ENCODE assay signal across 8 cellular contexts in the genomic region with DNA sequence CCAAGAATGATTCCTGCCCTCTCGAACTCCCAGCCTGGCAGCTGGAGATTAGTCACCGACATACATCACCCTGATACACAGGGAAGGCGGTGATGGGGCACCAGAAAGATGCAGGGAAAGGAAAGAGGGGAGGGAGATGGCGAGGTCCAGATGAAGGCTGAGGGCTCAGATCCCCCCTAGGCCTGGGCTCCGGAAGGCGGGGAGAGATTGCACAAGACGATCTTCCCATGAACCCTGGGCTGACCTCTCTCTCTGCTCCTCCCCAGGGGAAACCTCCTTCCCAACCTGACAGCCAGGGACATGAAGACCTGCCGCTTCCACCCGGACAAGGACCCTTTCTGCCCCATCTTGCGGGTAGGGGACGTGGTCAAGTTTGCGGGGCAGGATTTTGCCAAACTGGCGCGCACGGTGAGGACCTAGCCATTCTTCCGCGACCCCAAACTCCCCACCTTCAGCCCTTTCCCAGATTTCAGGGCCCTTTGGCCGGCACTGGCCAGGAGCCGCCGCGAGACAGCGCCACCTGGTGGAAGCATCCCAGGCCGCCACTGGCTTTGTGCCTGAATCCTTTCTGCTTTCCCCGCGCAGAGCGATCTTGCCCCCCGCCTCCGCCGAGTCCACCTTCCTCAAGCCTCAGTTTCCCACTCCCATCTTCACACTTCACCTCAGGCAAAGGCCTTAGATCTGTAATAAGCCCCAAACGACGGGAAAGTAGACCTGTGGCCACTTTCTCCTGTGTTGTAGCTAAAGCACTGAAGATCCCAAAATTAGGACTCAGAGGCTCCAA. TPM values are rescaled to one million over a fixed set of nuclear protein-coding genes. Genes with fewer than 3 reads are reported as not detected.
DNase-seq lines count a peak whose midpoint lies in the region; ATAC-seq and TF ChIP-seq lines count a peak whose summit lies in the region.

No MANE protein-coding gene starts in this region.

- H3K4me1 ChIP-seq in CD8-positive, alpha-beta memory T cell (ENCODE audit: insufficient read depth, low read length): no peaks in the 10 kb centered on the region
- peaks cover 8% of the 10 kb centered on the region for H3K4me1 ChIP-seq in HUES48 (ENCODE audit: control insufficient read depth, insufficient read depth, low read length)

- DNase-seq in CD8-positive, alpha-beta memory T cell: peak; percentile 33 to 69 (median 54)
- DNase-seq in activated B cell treated with CpG ODN at 0.5 μM for 24 hours (peak; percentile 61), cardiac fibroblast (ENCODE audit: low read depth in 2 of 2) (peak; percentile 47 to 56), kidney glomerular epithelial cell (lab: John Stamatoyannopoulos, UW) (peak; percentile 5), cerebellar nuclear complex (lab: John Stamatoyannopoulos, UW) (no peak)
- peak; percentile 67 for DNase-seq in stimulated activated CD4-positive, alpha-beta T cell treated with anti-CD3 and anti-CD28 coated beads, Interleukin-4, amount 100 ng/mL, for 24 hours

- no peaks in the 10 kb centered on the region for H3K27me3 ChIP-seq in CD8-positive, alpha-beta memory T cell (ENCODE audit: insufficient read depth, low read length, poor library complexity, severe bottlenecking)
- peaks cover 10% of the 10 kb centered on the region; the same call in 1 of the 2 replicates for H3K27me3 ChIP-seq in HUES48 (ENCODE audit: control insufficient read depth, insufficient read depth, low read length)

- no peaks in the 10 kb centered on the region for H3K36me3 ChIP-seq in CD8-positive, alpha-beta memory T cell (ENCODE audit: insufficient read depth, low read length)
- H3K36me3 ChIP-seq in HUES48 (ENCODE audit: control insufficient read depth, insufficient read depth, low read length): no peaks in the 10 kb centered on the region

- H3K27ac Mint-ChIP-seq in CD8-positive, alpha-beta memory T cell: no peak overlapping the region
- no peak overlapping the region for H3K27ac Mint-ChIP-seq in activated B cell treated with CpG ODN at 0.5 μM for 24 hours

- intact Hi-C loops in activated B cell treated with CpG ODN at 0.5 μM for 24 hours (cut with micrococcal nuclease): loop anchor here (5.0 kb wide), 4 partner anchors 78 to 1438 kb away; a partner anchor contains a TSS

- H3K27ac ChIP-seq in CD8-positive, alpha-beta memory T cell (ENCODE audit: low read depth, low read length): no peak overlapping the region
- no peak overlapping the region for H3K27ac ChIP-seq in HUES48 (ENCODE audit: low read depth, low read length)

- H3K9me3 Mint-ChIP-seq in CD8-positive, alpha-beta memory T cell: peaks cover 0 to 4% (median 0%) of the 10 kb centered on the region in 5 donors
- H3K9me3 Mint-ChIP-seq in activated B cell treated with CpG ODN at 0.5 μM for 24 hours: peaks cover 5% of the 10 kb centered on the region

- no peak for TF ChIP-seq CTCF in activated B cell treated with CpG ODN at 0.5 μM for 24 hours (IDR thresholded peaks at IDR 0.05)
- peak; percentile 95 for TF ChIP-seq CTCF in cardiac fibroblast (IDR thresholded peaks at IDR 0.05; ENCODE audit: low read depth, low read length)

- ATAC-seq in activated B cell treated with CpG ODN at 0.5 μM for 24 hours (ENCODE audit: low read depth) (peak; percentile 59), GM21381 (IDR thresholded peaks at IDR 0.05; ENCODE audit: unreplicated experiment) (no peak)

- no peak overlapping the region for H3K9ac ChIP-seq in HUES48 (ENCODE audit: low read depth, low read length)

- H3K36me3 Mint-ChIP-seq in CD8-positive, alpha-beta memory T cell: peaks cover 0 to 2% (median 0%) of the 10 kb centered on the region in 3 donors
- no peaks in the 10 kb centered on the region for H3K36me3 Mint-ChIP-seq in activated B cell treated with CpG ODN at 0.5 μM for 24 hours (ENCODE audit: low read depth)

- POLR2A ChIA-PET in CD8-positive, alpha-beta memory T cell (lab: Charles Lee): no interaction called here
- POLR2A ChIA-PET in activated B cell treated with CpG ODN at 0.5 μM for 24 hours (lab: Charles Lee): interaction anchor here (0.7 kb wide), 1 partner anchor 711 kb away, joined by 4 read pairs; no protein-coding TSS in a partner anchor

- CTCF ChIA-PET in CD8-positive, alpha-beta memory T cell (lab: Charles Lee): interaction anchor here (0.7 to 2.3 kb wide), 10 partner anchors 11 to 546 kb away, joined by 3 to 14 read pairs (median 4); no protein-coding TSS in a partner anchor
- CTCF ChIA-PET in activated B cell treated with CpG ODN at 0.5 μM for 24 hours (lab: Charles Lee): interaction anchor here (0.6 to 1.6 kb wide), 3 partner anchors 177 to 467 kb away, joined by 3 to 4 read pairs (median 3); no protein-coding TSS in a partner anchor

- no peak overlapping the region for H3K4me3 ChIP-seq in CD8-positive, alpha-beta memory T cell (ENCODE audit: low read length)
- peak overlapping the region; percentile 54 for H3K4me3 ChIP-seq in HUES48 (ENCODE audit: low read depth, low read length)
- no peak overlapping the region for H3K4me3 ChIP-seq in cardiac fibroblast (replicated peaks in 1 of 2; ENCODE audit: low read depth in 2 of 2, low read length in 2 of 2)

- H3K4me3 Mint-ChIP-seq in CD8-positive, alpha-beta memory T cell: no peak overlapping the region
- H3K4me3 Mint-ChIP-seq in activated B cell treated with CpG ODN at 0.5 μM for 24 hours: no peak overlapping the region

- peaks cover 4 to 6% of the 10 kb centered on the region in 2 donors for H3K27me3 Mint-ChIP-seq in CD8-positive, alpha-beta memory T cell
- H3K27me3 Mint-ChIP-seq in activated B cell treated with CpG ODN at 0.5 μM for 24 hours: peaks cover 14% of the 10 kb centered on the region

- peaks cover 0 to 5% (median 3%) of the 10 kb centered on the region in 3 donors for H3K4me1 Mint-ChIP-seq in CD8-positive, alpha-beta memory T cell
- H3K4me1 Mint-ChIP-seq in activated B cell treated with CpG ODN at 0.5 μM for 24 hours: peaks cover 6% of the 10 kb centered on the region

- no peaks in the 10 kb centered on the region for H3K9me3 ChIP-seq in CD8-positive, alpha-beta memory T cell (ENCODE audit: low read length)
- H3K9me3 ChIP-seq in HUES48 (ENCODE audit: control insufficient read depth, insufficient read depth, low read length): no peaks in the 10 kb centered on the region

RNA-seq across cellular contexts. Expression of a gene that starts 11.5 kb away (rescaled TPM):
- not detected for total RNA-seq in CD8-positive, alpha-beta memory T cell
- not detected for polyA plus RNA-seq in CD8-positive, alpha-beta memory T cell
- total RNA-seq in activated B cell treated with CpG ODN at 0.5 μM for 24 hours: not detected in 2 replicates

RNA-seq across cellular contexts. Expression of a gene that starts 14.0 kb away (rescaled TPM):
- total RNA-seq in CD8-positive, alpha-beta memory T cell: 100 to 1,000 TPM; 308 to 314 TPM
- polyA plus RNA-seq in CD8-positive, alpha-beta memory T cell: 44.5 TPM
- 120 and 127 TPM in 2 replicates for total RNA-seq in activated B cell treated with CpG ODN at 0.5 μM for 24 hours

RNA-seq across cellular contexts. Expression of a gene that starts 24.9 kb away (rescaled TPM):
- total RNA-seq in CD8-positive, alpha-beta memory T cell: 1 to 10 TPM; 8.7 to 9.6 TPM
- 3.0 TPM for polyA plus RNA-seq in CD8-positive, alpha-beta memory T cell
- total RNA-seq in activated B cell treated with CpG ODN at 0.5 μM for 24 hours: 13.9 and 14.3 TPM in 2 replicates

RNA-seq across cellular contexts. Expression of a gene that starts 31.3 kb away (rescaled TPM):
- total RNA-seq in CD8-positive, alpha-beta memory T cell: not detected
- polyA plus RNA-seq in CD8-positive, alpha-beta memory T cell: not detected
- not detected in 2 replicates for total RNA-seq in activated B cell treated with CpG ODN at 0.5 μM for 24 hours

RNA-seq across cellular contexts. Expression of a gene that starts 40.8 kb away (rescaled TPM):
- under 1 TPM in 1 of 2 experiments, not detected in 1; 0.44 TPM for total RNA-seq in CD8-positive, alpha-beta memory T cell
- not detected for polyA plus RNA-seq in CD8-positive, alpha-beta memory T cell
- total RNA-seq in activated B cell treated with CpG ODN at 0.5 μM for 24 hours: 0.76 and 1.1 TPM in 2 replicates

Comparison
In these comparisons a context has a peak if more than half of its experiments do, and no peak if none do; other contexts are left out.
1. DNase-seq: peak in CD8-positive, alpha-beta memory T cell (5 of 5), activated B cell treated with CpG ODN at 0.5 μM for 24 hours (single experiment), cardiac fibroblast (2 of 2), kidney glomerular epithelial cell (single experiment) and stimulated activated CD4-positive, alpha-beta T cell treated with anti-CD3 and anti-CD28 coated beads, Interleukin-4, amount 100 ng/mL, for 24 hours (single experiment); none in cerebellar nuclear complex (0 of 2).